ENCODE assay signal across 1 cellular context in the genomic region with DNA sequence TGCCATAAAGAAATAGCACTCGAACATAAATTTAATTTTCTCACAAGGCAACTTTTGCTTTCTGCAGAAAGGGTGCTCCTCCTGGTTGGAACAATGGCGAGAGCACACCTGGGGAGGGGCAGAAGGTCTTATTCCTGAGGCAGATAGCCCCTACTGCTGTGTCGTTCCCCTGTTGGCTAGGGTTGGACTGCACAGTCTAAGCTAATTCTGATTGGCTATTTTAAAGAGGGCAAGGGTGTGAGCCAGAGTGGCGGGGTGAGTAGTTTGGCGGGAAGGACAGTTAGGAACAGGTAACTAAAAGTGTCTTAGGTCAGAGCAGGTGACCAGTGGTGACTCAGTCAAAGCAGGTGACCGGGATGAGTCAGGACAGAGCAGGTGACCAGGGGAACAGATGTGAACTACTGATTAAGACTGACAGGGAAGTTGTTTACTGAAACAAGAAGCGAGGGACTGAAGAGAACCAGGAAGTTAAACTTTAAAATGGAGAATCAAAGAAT.
TF ChIP-seq lines count a peak whose summit lies in the region.

No MANE protein-coding gene starts in this region.

TF ChIP-seq in K562, 482 proteins besides CTCF, POLR2A, EP300 and RAD21 (continued from another document and continues in another):
- TF ChIP-seq MYC (IDR thresholded peaks at IDR 0.05; ENCODE audit: low read depth, low read length) (0 out of 2 replicates have a peak, but pooled peaks have one; percentile 27), MYC (CRISPR knock-in tag; IDR thresholded peaks at IDR 0.05; ENCODE audit: borderline replicate concordance, low read depth) (no peak), KHSRP (IDR thresholded peaks at IDR 0.05) (no peak), RBM15 (IDR thresholded peaks at IDR 0.05; ENCODE audit: insufficient read depth, low read length) (no peak), CREB1 (IDR thresholded peaks at IDR 0.05) (no peak), CREB1 (CRISPR knock-in tag; IDR thresholded peaks at IDR 0.05) (no peak), KAT8 (IDR thresholded peaks at IDR 0.05; ENCODE audit: low read depth) (no peak), CBX2 (IDR thresholded peaks at IDR 0.05; ENCODE audit: insufficient read depth, low read length, poor library complexity, severe bottlenecking) (no peak), THRAP3 (IDR thresholded peaks at IDR 0.05; ENCODE audit: borderline replicate concordance) (no peak), RBBP5 (IDR thresholded peaks at IDR 0.05; ENCODE audit: borderline replicate concordance, insufficient read depth, low read length, poor library complexity, severe bottlenecking) (no peak), HNRNPL (IDR thresholded peaks at IDR 0.05; ENCODE audit: low read depth, low read length) (no peak), XRCC3 (IDR thresholded peaks at IDR 0.05) (peak; percentile 81; the same call in 1 of the 2 replicates), TEAD4 (IDR thresholded peaks at IDR 0.05; ENCODE audit: low read length) (peak; percentile 57), TEAD4 (CRISPR knock-in tag; IDR thresholded peaks at IDR 0.05; ENCODE audit: borderline replicate concordance) (no peak), KAT7 (CRISPR knock-in tag; IDR thresholded peaks at IDR 0.05; ENCODE audit: borderline replicate concordance) (no peak), MAFK (IDR thresholded peaks at IDR 0.05; ENCODE audit: low read length) (no peak), MAFF (IDR thresholded peaks at IDR 0.05; ENCODE audit: low read length) (no peak), HDAC1 (IDR thresholded peaks at IDR 0.05) (no peak), PHF8 (IDR thresholded peaks at IDR 0.05; ENCODE audit: borderline replicate concordance, low read length) (no peak), TRIM28 (IDR thresholded peaks at IDR 0.05) (peak; percentile 91), ATF7 (IDR thresholded peaks at IDR 0.05) (peak; percentile 54; the same call in 1 of the 2 replicates), GATA2 (CRISPR knock-in tag; IDR thresholded peaks at IDR 0.05) (0 out of 2 replicates have a peak, but pooled peaks have one; percentile 23), SMARCA4 (IDR thresholded peaks at IDR 0.05) (peak; percentile 72; the same call in 1 of the 2 replicates), GABPB1 (CRISPR knock-in tag; IDR thresholded peaks at IDR 0.05) (no peak; the same call in 1 of the 2 replicates), BDP1 (IDR thresholded peaks at IDR 0.05; ENCODE audit: insufficient read depth, insufficient read length) (no peak), E2F3 (CRISPR knock-in tag; IDR thresholded peaks at IDR 0.05) (no peak), ZNF146 (CRISPR knock-in tag; IDR thresholded peaks at IDR 0.05; ENCODE audit: unreplicated experiment) (no peak), JUND (IDR thresholded peaks at IDR 0.05; ENCODE audit: borderline replicate concordance, low read depth, low read length) (peak; percentile 95), JUND (tag; IDR thresholded peaks at IDR 0.05; ENCODE audit: borderline replicate concordance, low read depth, low read length) (peak; percentile 96; the same call in 2 of the 3 replicates), DNMT1 (IDR thresholded peaks at IDR 0.05) (no peak), ZNF41 (CRISPR knock-in tag; conservative IDR thresholded peaks at IDR 0.05) (0 out of 2 replicates have a peak, but pooled peaks have one; percentile 4), ZNF224 (CRISPR knock-in tag; IDR thresholded peaks at IDR 0.05) (no peak), ZZZ3 (IDR thresholded peaks at IDR 0.05) (no peak), ZNF23 (CRISPR knock-in tag; IDR thresholded peaks at IDR 0.05) (no peak), MCM3 (IDR thresholded peaks at IDR 0.05) (no peak), MIER1 (IDR thresholded peaks at IDR 0.05; ENCODE audit: low read depth) (no peak)
- TF ChIP-seq, protein P1, sequence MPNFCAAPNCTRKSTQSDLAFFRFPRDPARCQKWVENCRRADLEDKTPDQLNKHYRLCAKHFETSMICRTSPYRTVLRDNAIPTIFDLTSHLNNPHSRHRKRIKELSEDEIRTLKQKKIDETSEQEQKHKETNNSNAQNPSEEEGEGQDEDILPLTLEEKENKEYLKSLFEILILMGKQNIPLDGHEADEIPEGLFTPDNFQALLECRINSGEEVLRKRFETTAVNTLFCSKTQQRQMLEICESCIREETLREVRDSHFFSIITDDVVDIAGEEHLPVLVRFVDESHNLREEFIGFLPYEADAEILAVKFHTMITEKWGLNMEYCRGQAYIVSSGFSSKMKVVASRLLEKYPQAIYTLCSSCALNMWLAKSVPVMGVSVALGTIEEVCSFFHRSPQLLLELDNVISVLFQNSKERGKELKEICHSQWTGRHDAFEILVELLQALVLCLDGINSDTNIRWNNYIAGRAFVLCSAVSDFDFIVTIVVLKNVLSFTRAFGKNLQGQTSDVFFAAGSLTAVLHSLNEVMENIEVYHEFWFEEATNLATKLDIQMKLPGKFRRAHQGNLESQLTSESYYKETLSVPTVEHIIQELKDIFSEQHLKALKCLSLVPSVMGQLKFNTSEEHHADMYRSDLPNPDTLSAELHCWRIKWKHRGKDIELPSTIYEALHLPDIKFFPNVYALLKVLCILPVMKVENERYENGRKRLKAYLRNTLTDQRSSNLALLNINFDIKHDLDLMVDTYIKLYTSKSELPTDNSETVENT (CRISPR knock-in tag; IDR thresholded peaks at IDR 0.05): no peak
- TF ChIP-seq, protein P2, sequence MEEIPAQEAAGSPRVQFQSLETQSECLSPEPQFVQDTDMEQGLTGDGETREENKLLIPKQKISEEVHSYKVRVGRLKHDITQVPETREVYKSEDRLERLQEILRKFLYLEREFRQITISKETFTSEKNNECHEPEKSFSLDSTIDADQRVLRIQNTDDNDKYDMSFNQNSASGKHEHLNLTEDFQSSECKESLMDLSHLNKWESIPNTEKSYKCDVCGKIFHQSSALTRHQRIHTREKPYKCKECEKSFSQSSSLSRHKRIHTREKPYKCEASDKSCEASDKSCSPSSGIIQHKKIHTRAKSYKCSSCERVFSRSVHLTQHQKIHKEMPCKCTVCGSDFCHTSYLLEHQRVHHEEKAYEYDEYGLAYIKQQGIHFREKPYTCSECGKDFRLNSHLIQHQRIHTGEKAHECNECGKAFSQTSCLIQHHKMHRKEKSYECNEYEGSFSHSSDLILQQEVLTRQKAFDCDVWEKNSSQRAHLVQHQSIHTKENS (CRISPR knock-in tag; IDR thresholded peaks at IDR 0.05): no peak
- TF ChIP-seq, protein P3, sequence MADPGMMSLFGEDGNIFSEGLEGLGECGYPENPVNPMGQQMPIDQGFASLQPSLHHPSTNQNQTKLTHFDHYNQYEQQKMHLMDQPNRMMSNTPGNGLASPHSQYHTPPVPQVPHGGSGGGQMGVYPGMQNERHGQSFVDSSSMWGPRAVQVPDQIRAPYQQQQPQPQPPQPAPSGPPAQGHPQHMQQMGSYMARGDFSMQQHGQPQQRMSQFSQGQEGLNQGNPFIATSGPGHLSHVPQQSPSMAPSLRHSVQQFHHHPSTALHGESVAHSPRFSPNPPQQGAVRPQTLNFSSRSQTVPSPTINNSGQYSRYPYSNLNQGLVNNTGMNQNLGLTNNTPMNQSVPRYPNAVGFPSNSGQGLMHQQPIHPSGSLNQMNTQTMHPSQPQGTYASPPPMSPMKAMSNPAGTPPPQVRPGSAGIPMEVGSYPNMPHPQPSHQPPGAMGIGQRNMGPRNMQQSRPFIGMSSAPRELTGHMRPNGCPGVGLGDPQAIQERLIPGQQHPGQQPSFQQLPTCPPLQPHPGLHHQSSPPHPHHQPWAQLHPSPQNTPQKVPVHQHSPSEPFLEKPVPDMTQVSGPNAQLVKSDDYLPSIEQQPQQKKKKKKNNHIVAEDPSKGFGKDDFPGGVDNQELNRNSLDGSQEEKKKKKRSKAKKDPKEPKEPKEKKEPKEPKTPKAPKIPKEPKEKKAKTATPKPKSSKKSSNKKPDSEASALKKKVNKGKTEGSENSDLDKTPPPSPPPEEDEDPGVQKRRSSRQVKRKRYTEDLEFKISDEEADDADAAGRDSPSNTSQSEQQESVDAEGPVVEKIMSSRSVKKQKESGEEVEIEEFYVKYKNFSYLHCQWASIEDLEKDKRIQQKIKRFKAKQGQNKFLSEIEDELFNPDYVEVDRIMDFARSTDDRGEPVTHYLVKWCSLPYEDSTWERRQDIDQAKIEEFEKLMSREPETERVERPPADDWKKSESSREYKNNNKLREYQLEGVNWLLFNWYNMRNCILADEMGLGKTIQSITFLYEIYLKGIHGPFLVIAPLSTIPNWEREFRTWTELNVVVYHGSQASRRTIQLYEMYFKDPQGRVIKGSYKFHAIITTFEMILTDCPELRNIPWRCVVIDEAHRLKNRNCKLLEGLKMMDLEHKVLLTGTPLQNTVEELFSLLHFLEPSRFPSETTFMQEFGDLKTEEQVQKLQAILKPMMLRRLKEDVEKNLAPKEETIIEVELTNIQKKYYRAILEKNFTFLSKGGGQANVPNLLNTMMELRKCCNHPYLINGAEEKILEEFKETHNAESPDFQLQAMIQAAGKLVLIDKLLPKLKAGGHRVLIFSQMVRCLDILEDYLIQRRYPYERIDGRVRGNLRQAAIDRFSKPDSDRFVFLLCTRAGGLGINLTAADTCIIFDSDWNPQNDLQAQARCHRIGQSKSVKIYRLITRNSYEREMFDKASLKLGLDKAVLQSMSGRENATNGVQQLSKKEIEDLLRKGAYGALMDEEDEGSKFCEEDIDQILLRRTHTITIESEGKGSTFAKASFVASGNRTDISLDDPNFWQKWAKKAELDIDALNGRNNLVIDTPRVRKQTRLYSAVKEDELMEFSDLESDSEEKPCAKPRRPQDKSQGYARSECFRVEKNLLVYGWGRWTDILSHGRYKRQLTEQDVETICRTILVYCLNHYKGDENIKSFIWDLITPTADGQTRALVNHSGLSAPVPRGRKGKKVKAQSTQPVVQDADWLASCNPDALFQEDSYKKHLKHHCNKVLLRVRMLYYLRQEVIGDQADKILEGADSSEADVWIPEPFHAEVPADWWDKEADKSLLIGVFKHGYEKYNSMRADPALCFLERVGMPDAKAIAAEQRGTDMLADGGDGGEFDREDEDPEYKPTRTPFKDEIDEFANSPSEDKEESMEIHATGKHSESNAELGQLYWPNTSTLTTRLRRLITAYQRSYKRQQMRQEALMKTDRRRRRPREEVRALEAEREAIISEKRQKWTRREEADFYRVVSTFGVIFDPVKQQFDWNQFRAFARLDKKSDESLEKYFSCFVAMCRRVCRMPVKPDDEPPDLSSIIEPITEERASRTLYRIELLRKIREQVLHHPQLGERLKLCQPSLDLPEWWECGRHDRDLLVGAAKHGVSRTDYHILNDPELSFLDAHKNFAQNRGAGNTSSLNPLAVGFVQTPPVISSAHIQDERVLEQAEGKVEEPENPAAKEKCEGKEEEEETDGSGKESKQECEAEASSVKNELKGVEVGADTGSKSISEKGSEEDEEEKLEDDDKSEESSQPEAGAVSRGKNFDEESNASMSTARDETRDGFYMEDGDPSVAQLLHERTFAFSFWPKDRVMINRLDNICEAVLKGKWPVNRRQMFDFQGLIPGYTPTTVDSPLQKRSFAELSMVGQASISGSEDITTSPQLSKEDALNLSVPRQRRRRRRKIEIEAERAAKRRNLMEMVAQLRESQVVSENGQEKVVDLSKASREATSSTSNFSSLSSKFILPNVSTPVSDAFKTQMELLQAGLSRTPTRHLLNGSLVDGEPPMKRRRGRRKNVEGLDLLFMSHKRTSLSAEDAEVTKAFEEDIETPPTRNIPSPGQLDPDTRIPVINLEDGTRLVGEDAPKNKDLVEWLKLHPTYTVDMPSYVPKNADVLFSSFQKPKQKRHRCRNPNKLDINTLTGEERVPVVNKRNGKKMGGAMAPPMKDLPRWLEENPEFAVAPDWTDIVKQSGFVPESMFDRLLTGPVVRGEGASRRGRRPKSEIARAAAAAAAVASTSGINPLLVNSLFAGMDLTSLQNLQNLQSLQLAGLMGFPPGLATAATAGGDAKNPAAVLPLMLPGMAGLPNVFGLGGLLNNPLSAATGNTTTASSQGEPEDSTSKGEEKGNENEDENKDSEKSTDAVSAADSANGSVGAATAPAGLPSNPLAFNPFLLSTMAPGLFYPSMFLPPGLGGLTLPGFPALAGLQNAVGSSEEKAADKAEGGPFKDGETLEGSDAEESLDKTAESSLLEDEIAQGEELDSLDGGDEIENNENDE (IDR thresholded peaks at IDR 0.05; ENCODE audit: low read depth, low read length): no peak
- TF ChIP-seq, protein P4, sequence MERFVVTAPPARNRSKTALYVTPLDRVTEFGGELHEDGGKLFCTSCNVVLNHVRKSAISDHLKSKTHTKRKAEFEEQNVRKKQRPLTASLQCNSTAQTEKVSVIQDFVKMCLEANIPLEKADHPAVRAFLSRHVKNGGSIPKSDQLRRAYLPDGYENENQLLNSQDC (CRISPR knock-in tag; IDR thresholded peaks at IDR 0.05): no peak
- TF ChIP-seq, protein P5, sequence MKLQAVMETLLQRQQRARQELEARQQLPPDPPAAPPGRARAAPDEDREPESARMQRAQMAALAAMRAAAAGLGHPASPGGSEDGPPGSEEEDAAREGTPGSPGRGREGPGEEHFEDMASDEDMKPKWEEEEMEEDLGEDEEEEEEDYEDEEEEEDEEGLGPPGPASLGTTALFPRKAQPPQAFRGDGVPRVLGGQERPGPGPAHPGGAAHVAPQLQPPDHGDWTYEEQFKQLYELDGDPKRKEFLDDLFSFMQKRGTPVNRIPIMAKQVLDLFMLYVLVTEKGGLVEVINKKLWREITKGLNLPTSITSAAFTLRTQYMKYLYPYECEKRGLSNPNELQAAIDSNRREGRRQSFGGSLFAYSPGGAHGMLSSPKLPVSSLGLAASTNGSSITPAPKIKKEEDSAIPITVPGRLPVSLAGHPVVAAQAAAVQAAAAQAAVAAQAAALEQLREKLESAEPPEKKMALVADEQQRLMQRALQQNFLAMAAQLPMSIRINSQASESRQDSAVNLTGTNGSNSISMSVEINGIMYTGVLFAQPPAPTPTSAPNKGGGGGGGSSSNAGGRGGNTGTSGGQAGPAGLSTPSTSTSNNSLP (IDR thresholded peaks at IDR 0.05; ENCODE audit: borderline replicate concordance, low read depth, low read length): no peak
- TF ChIP-seq, protein P6, sequence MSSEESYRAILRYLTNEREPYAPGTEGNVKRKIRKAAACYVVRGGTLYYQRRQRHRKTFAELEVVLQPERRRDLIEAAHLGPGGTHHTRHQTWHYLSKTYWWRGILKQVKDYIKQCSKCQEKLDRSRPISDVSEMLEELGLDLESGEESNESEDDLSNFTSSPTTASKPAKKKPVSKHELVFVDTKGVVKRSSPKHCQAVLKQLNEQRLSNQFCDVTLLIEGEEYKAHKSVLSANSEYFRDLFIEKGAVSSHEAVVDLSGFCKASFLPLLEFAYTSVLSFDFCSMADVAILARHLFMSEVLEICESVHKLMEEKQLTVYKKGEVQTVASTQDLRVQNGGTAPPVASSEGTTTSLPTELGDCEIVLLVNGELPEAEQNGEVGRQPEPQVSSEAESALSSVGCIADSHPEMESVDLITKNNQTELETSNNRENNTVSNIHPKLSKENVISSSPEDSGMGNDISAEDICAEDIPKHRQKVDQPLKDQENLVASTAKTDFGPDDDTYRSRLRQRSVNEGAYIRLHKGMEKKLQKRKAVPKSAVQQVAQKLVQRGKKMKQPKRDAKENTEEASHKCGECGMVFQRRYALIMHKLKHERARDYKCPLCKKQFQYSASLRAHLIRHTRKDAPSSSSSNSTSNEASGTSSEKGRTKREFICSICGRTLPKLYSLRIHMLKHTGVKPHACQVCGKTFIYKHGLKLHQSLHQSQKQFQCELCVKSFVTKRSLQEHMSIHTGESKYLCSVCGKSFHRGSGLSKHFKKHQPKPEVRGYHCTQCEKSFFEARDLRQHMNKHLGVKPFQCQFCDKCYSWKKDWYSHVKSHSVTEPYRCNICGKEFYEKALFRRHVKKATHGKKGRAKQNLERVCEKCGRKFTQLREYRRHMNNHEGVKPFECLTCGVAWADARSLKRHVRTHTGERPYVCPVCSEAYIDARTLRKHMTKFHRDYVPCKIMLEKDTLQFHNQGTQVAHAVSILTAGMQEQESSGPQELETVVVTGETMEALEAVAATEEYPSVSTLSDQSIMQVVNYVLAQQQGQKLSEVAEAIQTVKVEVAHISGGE (CRISPR knock-in tag; IDR thresholded peaks at IDR 0.05): 0 out of 6 replicates have a peak, but pooled peaks of 1 of the 3 experiments have one; percentile 36
- TF ChIP-seq, protein P7, sequence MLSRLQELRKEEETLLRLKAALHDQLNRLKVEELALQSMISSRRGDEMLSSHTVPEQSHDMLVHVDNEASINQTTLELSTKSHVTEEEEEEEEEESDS (CRISPR knock-in tag; IDR thresholded peaks at IDR 0.05): no peak
